1 cellular context compared by ENCODE assay signal in the genomic region with DNA sequence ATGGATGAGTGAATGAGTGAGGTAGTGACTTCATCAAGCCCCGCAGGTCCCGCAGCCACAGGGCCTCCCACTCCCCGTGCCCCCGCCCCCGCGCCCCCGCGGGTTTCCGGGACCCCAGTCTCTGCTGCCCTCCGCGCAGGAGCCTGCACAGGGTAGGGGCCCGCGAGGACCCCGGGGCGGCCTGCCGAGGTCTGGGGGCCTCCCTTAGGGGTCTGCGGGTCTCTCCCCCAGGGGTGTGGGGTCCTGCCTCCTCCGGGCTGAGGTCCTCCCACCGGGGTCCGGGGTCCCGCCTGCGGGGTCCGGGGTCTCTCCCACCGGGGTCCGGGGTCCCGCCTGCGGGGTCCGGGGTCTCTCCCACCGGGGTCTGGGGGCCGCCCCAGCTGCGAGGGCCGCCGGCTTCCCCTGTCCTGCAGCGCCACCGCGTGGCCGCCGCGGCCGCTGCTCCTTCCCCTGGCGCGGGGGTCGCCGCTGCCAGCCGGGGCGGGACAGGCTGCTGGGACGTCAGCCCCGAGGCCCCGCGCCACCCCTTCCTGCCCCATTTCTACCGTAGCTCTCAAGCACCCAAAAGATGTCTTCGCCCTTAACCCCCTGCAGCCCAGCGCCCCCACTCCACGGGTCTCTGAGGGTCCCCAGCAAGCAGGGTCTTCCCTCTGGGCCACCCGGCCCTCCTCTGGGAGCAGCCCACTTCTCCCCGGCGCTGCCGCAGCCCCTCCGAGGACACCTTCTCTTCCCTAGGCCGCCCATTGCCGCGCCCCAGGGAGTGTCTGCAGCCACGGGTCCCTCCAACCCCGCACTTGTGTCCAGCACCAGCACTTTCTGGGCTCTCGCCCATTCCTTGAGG.
TF ChIP-seq lines count a peak whose summit lies in the region.

No MANE protein-coding gene starts in this region.

TF ChIP-seq in GM12878, 131 proteins besides CTCF, POLR2A, EP300 and RAD21 (continued from another document):
- TF ChIP-seq, protein P1, sequence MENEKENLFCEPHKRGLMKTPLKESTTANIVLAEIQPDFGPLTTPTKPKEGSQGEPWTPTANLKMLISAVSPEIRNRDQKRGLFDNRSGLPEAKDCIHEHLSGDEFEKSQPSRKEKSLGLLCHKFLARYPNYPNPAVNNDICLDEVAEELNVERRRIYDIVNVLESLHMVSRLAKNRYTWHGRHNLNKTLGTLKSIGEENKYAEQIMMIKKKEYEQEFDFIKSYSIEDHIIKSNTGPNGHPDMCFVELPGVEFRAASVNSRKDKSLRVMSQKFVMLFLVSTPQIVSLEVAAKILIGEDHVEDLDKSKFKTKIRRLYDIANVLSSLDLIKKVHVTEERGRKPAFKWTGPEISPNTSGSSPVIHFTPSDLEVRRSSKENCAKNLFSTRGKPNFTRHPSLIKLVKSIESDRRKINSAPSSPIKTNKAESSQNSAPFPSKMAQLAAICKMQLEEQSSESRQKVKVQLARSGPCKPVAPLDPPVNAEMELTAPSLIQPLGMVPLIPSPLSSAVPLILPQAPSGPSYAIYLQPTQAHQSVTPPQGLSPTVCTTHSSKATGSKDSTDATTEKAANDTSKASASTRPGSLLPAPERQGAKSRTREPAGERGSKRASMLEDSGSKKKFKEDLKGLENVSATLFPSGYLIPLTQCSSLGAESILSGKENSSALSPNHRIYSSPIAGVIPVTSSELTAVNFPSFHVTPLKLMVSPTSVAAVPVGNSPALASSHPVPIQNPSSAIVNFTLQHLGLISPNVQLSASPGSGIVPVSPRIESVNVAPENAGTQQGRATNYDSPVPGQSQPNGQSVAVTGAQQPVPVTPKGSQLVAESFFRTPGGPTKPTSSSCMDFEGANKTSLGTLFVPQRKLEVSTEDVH (IDR thresholded peaks at IDR 0.05; ENCODE audit: low read depth, partially characterized antibody), result no peak
- TF ChIP-seq, protein P2, sequence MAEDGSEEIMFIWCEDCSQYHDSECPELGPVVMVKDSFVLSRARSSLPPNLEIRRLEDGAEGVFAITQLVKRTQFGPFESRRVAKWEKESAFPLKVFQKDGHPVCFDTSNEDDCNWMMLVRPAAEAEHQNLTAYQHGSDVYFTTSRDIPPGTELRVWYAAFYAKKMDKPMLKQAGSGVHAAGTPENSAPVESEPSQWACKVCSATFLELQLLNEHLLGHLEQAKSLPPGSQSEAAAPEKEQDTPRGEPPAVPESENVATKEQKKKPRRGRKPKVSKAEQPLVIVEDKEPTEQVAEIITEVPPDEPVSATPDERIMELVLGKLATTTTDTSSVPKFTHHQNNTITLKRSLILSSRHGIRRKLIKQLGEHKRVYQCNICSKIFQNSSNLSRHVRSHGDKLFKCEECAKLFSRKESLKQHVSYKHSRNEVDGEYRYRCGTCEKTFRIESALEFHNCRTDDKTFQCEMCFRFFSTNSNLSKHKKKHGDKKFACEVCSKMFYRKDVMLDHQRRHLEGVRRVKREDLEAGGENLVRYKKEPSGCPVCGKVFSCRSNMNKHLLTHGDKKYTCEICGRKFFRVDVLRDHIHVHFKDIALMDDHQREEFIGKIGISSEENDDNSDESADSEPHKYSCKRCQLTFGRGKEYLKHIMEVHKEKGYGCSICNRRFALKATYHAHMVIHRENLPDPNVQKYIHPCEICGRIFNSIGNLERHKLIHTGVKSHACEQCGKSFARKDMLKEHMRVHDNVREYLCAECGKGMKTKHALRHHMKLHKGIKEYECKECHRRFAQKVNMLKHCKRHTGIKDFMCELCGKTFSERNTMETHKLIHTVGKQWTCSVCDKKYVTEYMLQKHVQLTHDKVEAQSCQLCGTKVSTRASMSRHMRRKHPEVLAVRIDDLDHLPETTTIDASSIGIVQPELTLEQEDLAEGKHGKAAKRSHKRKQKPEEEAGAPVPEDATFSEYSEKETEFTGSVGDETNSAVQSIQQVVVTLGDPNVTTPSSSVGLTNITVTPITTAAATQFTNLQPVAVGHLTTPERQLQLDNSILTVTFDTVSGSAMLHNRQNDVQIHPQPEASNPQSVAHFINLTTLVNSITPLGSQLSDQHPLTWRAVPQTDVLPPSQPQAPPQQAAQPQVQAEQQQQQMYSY (CRISPR knock-in tag; IDR thresholded peaks at IDR 0.05), result no peak
- TF ChIP-seq, protein P3, sequence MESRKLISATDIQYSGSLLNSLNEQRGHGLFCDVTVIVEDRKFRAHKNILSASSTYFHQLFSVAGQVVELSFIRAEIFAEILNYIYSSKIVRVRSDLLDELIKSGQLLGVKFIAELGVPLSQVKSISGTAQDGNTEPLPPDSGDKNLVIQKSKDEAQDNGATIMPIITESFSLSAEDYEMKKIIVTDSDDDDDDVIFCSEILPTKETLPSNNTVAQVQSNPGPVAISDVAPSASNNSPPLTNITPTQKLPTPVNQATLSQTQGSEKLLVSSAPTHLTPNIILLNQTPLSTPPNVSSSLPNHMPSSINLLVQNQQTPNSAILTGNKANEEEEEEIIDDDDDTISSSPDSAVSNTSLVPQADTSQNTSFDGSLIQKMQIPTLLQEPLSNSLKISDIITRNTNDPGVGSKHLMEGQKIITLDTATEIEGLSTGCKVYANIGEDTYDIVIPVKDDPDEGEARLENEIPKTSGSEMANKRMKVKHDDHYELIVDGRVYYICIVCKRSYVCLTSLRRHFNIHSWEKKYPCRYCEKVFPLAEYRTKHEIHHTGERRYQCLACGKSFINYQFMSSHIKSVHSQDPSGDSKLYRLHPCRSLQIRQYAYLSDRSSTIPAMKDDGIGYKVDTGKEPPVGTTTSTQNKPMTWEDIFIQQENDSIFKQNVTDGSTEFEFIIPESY (IDR thresholded peaks at IDR 0.05), result no peak
- no peak for TF ChIP-seq NBN (IDR thresholded peaks at IDR 0.05)
- 0 out of 2 replicates have a peak, but pooled peaks have one; percentile 47 for TF ChIP-seq LARP7 (IDR thresholded peaks at IDR 0.05)
- TF ChIP-seq RBBP5 (conservative IDR thresholded peaks at IDR 0.05), result no peak
- TF ChIP-seq CREB1 (IDR thresholded peaks at IDR 0.05; ENCODE audit: low read depth), result no peak
- no peak for TF ChIP-seq ZNF274 (IDR thresholded peaks at IDR 0.05; ENCODE audit: insufficient read depth, insufficient read length)
- TF ChIP-seq, protein P4, sequence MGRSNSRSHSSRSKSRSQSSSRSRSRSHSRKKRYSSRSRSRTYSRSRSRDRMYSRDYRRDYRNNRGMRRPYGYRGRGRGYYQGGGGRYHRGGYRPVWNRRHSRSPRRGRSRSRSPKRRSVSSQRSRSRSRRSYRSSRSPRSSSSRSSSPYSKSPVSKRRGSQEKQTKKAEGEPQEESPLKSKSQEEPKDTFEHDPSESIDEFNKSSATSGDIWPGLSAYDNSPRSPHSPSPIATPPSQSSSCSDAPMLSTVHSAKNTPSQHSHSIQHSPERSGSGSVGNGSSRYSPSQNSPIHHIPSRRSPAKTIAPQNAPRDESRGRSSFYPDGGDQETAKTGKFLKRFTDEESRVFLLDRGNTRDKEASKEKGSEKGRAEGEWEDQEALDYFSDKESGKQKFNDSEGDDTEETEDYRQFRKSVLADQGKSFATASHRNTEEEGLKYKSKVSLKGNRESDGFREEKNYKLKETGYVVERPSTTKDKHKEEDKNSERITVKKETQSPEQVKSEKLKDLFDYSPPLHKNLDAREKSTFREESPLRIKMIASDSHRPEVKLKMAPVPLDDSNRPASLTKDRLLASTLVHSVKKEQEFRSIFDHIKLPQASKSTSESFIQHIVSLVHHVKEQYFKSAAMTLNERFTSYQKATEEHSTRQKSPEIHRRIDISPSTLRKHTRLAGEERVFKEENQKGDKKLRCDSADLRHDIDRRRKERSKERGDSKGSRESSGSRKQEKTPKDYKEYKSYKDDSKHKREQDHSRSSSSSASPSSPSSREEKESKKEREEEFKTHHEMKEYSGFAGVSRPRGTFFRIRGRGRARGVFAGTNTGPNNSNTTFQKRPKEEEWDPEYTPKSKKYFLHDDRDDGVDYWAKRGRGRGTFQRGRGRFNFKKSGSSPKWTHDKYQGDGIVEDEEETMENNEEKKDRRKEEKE (IDR thresholded peaks at IDR 0.05), result no peak
- no peak for TF ChIP-seq TAF1 (IDR thresholded peaks at IDR 0.05; ENCODE audit: borderline replicate concordance, low read depth, low read length)
- no peak for TF ChIP-seq EZH2 (IDR thresholded peaks at IDR 0.05; ENCODE audit: borderline replicate concordance, control insufficient read depth, low read depth, low read length)
- no peak for TF ChIP-seq CEBPB (IDR thresholded peaks at IDR 0.05; ENCODE audit: borderline replicate concordance in 1 of 2, low read depth in 2 of 2, low read length in 2 of 2)
- no peak for TF ChIP-seq HCFC1 (IDR thresholded peaks at IDR 0.05; ENCODE audit: low read length)
- peak; percentile 31; the same call in 1 of the 2 replicates for TF ChIP-seq DPF2 (IDR thresholded peaks at IDR 0.05)
- TF ChIP-seq HDAC2 (IDR thresholded peaks at IDR 0.05), result no peak
- no peak for TF ChIP-seq CBFB (IDR thresholded peaks at IDR 0.05; ENCODE audit: low read depth)
- 0 out of 2 replicates have a peak, but pooled peaks have one; percentile 38 for TF ChIP-seq BACH1 (IDR thresholded peaks at IDR 0.05; ENCODE audit: borderline replicate concordance)
- TF ChIP-seq, protein P5, sequence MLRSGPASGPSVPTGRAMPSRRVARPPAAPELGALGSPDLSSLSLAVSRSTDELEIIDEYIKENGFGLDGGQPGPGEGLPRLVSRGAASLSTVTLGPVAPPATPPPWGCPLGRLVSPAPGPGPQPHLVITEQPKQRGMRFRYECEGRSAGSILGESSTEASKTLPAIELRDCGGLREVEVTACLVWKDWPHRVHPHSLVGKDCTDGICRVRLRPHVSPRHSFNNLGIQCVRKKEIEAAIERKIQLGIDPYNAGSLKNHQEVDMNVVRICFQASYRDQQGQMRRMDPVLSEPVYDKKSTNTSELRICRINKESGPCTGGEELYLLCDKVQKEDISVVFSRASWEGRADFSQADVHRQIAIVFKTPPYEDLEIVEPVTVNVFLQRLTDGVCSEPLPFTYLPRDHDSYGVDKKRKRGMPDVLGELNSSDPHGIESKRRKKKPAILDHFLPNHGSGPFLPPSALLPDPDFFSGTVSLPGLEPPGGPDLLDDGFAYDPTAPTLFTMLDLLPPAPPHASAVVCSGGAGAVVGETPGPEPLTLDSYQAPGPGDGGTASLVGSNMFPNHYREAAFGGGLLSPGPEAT (IDR thresholded peaks at IDR 0.05; ENCODE audit: low read depth), result no peak
- no peak for TF ChIP-seq NR2C1 (IDR thresholded peaks at IDR 0.05)
- TF ChIP-seq TCF3 (IDR thresholded peaks at IDR 0.05; ENCODE audit: borderline replicate concordance, insufficient read depth, low read depth, low read length), result 0 out of 2 replicates have a peak, but pooled peaks have one; percentile 66
- TF ChIP-seq SMAD5 (IDR thresholded peaks at IDR 0.05; ENCODE audit: low read depth), result no peak
- TF ChIP-seq NR2F1 (conservative IDR thresholded peaks at IDR 0.05), result peak; percentile 32; the same call in 1 of the 2 replicates
- TF ChIP-seq, protein P6, sequence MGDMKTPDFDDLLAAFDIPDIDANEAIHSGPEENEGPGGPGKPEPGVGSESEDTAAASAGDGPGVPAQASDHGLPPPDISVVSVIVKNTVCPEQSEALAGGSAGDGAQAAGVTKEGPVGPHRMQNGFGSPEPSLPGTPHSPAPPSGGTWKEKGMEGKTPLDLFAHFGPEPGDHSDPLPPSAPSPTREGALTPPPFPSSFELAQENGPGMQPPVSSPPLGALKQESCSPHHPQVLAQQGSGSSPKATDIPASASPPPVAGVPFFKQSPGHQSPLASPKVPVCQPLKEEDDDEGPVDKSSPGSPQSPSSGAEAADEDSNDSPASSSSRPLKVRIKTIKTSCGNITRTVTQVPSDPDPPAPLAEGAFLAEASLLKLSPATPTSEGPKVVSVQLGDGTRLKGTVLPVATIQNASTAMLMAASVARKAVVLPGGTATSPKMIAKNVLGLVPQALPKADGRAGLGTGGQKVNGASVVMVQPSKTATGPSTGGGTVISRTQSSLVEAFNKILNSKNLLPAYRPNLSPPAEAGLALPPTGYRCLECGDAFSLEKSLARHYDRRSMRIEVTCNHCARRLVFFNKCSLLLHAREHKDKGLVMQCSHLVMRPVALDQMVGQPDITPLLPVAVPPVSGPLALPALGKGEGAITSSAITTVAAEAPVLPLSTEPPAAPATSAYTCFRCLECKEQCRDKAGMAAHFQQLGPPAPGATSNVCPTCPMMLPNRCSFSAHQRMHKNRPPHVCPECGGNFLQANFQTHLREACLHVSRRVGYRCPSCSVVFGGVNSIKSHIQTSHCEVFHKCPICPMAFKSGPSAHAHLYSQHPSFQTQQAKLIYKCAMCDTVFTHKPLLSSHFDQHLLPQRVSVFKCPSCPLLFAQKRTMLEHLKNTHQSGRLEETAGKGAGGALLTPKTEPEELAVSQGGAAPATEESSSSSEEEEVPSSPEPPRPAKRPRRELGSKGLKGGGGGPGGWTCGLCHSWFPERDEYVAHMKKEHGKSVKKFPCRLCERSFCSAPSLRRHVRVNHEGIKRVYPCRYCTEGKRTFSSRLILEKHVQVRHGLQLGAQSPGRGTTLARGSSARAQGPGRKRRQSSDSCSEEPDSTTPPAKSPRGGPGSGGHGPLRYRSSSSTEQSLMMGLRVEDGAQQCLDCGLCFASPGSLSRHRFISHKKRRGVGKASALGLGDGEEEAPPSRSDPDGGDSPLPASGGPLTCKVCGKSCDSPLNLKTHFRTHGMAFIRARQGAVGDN (IDR thresholded peaks at IDR 0.05), result no peak
- TF ChIP-seq SIX5 (IDR thresholded peaks at IDR 0.05; ENCODE audit: low read depth, low read length, severe bottlenecking), result no peak
- TF ChIP-seq, protein P7, sequence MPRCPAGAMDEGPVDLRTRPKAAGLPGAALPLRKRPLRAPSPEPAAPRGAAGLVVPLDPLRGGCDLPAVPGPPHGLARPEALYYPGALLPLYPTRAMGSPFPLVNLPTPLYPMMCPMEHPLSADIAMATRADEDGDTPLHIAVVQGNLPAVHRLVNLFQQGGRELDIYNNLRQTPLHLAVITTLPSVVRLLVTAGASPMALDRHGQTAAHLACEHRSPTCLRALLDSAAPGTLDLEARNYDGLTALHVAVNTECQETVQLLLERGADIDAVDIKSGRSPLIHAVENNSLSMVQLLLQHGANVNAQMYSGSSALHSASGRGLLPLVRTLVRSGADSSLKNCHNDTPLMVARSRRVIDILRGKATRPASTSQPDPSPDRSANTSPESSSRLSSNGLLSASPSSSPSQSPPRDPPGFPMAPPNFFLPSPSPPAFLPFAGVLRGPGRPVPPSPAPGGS (IDR thresholded peaks at IDR 0.05; ENCODE audit: borderline replicate concordance, insufficient read depth, low read depth, low read length, poor library complexity, severe bottlenecking), result no peak
